In the genomic region with DNA sequence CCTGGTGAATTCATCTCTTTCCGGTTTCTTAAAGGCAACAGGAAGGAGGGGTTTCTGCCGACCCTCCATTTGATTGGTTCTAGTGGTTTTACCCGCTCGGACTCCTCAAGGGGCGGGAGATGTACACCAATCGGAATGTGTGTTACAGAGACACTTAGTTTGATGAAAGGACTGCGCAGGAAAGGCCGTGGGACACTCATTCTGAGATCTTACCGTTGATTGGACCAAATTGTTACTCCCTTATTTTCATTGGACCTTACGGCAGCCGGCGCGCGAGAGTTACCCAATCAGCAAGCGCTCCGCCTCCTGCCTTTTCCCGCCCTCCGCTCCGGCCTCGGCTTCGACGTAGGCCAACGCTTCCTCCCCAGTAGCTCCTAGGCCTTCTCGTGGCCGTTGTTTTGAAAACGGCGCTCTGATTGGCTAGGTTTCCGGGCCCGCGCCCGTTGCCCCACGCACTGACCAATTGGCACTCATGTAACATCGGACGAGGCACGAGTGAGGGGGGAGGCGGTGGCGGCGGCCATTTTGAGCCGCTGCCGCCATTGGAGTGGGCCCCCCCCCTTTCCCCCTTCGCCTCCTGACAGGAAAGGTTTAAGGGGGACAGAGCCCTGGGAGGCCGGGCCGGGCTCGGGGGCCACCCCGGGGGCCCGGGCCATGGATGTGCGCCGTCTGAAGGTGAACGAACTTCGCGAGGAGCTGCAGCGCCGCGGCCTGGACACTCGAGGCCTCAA, we compare ENCODE assay signal across 8 cellular contexts. TPM values are rescaled to one million over a fixed set of nuclear protein-coding genes. Genes with fewer than 3 reads are reported as not detected.
DNase-seq lines count a peak whose midpoint lies in the region; ATAC-seq and TF ChIP-seq lines count a peak whose summit lies in the region.

TSS of gene HNRNPUL1 (plus strand) at position 523 of the 731 bp plus-strand sequence. CDS start at position 655, 132 bp downstream.

- dilution Hi-C loops in mammary epithelial cell (cut with HindIII; ENCODE audit: low sequenced_read_pairs), result no loop called here

- TF ChIP-seq CTCF in AG04450 (IDR thresholded peaks at IDR 0.05; ENCODE audit: low read depth, low read length), result peak; percentile 36
- TF ChIP-seq CTCF in WERI-Rb-1 (IDR thresholded peaks at IDR 0.05; ENCODE audit: low read depth, low read length), result no peak
- peak in 1 of 2 donors; percentile 51 for TF ChIP-seq CTCF in mammary epithelial cell (conservative IDR thresholded peaks at IDR 0.05 in 1 of 2, IDR thresholded peaks at IDR 0.05 in 1 of 2; ENCODE audit: extremely low read depth in 1 of 2, insufficient read depth in 1 of 2, low read depth in 1 of 2, low read length in 2 of 2)

- BruUV-seq in mammary epithelial cell (replicated peaks; lab: Mats Ljungman, UMichigan), result no TSS peak

- H3K9ac ChIP-seq in mammary epithelial cell (ENCODE audit: insufficient read depth, low read length) (peak within 1 kb of the TSS; percentile 95), skeletal muscle tissue (ENCODE audit: low read depth in 1 of 3, low read length in 3 of 3) (peak within 1 kb of the TSS; percentile 94 to 99 (median 95))

- in situ Hi-C loops in mammary epithelial cell (cut with MboI; ENCODE audit: low sequenced_read_pairs in 2 of 2), result loop anchor here (5.0 kb wide), 2 partner anchors 42 to 62 kb away; no protein-coding TSS in a partner anchor

- ATAC-seq in GM18870 (IDR thresholded peaks at IDR 0.05; ENCODE audit: unreplicated experiment) (peak; percentile 82), HG03139 (IDR thresholded peaks at IDR 0.05; ENCODE audit: unreplicated experiment) (peak; percentile 63)

- H3K27me3 ChIP-seq in AG04450 (ENCODE audit: control insufficient read depth, insufficient read depth, low read length), result no peaks in the 10 kb centered on the region
- H3K27me3 ChIP-seq in WERI-Rb-1 (ENCODE audit: insufficient read depth, low read depth, severe bottlenecking), result no peaks in the 10 kb centered on the region
- H3K27me3 ChIP-seq in mammary epithelial cell (ENCODE audit: insufficient read depth, low read length), result no peaks in the 10 kb centered on the region
- H3K27me3 ChIP-seq in skeletal muscle tissue (ENCODE audit: control insufficient read depth in 3 of 3, insufficient read depth in 3 of 3, low read length in 3 of 3), result no peaks in the 10 kb centered on the region

- H3K27ac ChIP-seq in AG04450 (ENCODE audit: low read depth, low read length), result peak within 1 kb of the TSS; percentile 99
- H3K27ac ChIP-seq in WERI-Rb-1, result peak within 1 kb of the TSS; percentile 100
- H3K27ac ChIP-seq in mammary epithelial cell (ENCODE audit: insufficient read depth, low read depth, low read length), result peak within 1 kb of the TSS; percentile 92
- peak within 1 kb of the TSS; percentile 97 for H3K27ac ChIP-seq in skeletal muscle tissue (ENCODE audit: low read depth, low read length)

- peak within 1 kb of the TSS; percentile 66 for H2AFZ ChIP-seq in mammary epithelial cell (ENCODE audit: low read depth, low read length)

- POLR2A ChIA-PET in AG04450 (lab: Yijun Ruan, JAX), result interaction anchor here (0.5 to 2.7 kb wide), 18 partner anchors 11 to 843 kb away, joined by 3 to 16 read pairs (median 4); partner anchors contain the start of gene AXL

- CTCF ChIA-PET in AG04450 (lab: Charles Lee), result interaction anchor here (0.5 to 7.0 kb wide), 4 partner anchors 45 to 61 kb away, joined by 3 to 79 read pairs (median 4); no protein-coding TSS in a partner anchor
- CTCF ChIA-PET in mammary epithelial cell (lab: Charles Lee; ENCODE audit: low non-redundant PET), result interaction anchor here (0.7 kb wide), 1 partner anchor 168 kb away, joined by 8 read pairs; no protein-coding TSS in a partner anchor

- H3K79me2 ChIP-seq in mammary epithelial cell (ENCODE audit: insufficient read depth, low read length), result peaks cover 55% of the 10 kb centered on the region

- H3K4me1 ChIP-seq in mammary epithelial cell (ENCODE audit: insufficient read depth, low read length) (peaks cover 20% of the 10 kb centered on the region), skeletal muscle tissue (ENCODE audit: control insufficient read depth in 3 of 3, insufficient read depth in 3 of 3, low read length in 3 of 3) (peaks cover 27 to 37% (median 29%) of the 10 kb centered on the region in 3 donors)

- WGBS in mammary epithelial cell (ENCODE audit: low coverage, missing lambda C conversion rate), result under 1% methylated on average over 30 of the region's 55 CpGs

- no peaks in the 10 kb centered on the region for H4K20me1 ChIP-seq in mammary epithelial cell (ENCODE audit: insufficient read depth, low read length)

- DNase-seq in AG04450 (ENCODE audit: low read depth, low spot score) (peak; percentile 100), NCI-H2227 (lab: John Stamatoyannopoulos, UW; ENCODE audit: unreplicated experiment) (peak; percentile 100), WERI-Rb-1 (peak; percentile 98), mammary epithelial cell (peak; percentile 100)

- H3K36me3 ChIP-seq in WERI-Rb-1, result peaks cover 40% of the 10 kb centered on the region
- H3K36me3 ChIP-seq in mammary epithelial cell (ENCODE audit: insufficient read depth, low read length), result peaks cover 16% of the 10 kb centered on the region
- H3K36me3 ChIP-seq in skeletal muscle tissue (ENCODE audit: control insufficient read depth in 3 of 3, insufficient read depth in 3 of 3, low read length in 3 of 3), result peaks cover 11 to 19% (median 15%) of the 10 kb centered on the region in 3 donors

- H3K9me3 ChIP-seq in AG04450 (ENCODE audit: control insufficient read depth, insufficient read depth, low read length) (no peaks in the 10 kb centered on the region; the same call in 1 of the 2 replicates), WERI-Rb-1 (ENCODE audit: severe bottlenecking) (no peaks in the 10 kb centered on the region), mammary epithelial cell (replicated peaks; ENCODE audit: insufficient read depth, low read length) (no peaks in the 10 kb centered on the region), iPS-18c (ENCODE audit: control insufficient read depth, insufficient read depth, low read length) (peaks cover 2% of the 10 kb centered on the region), skeletal muscle tissue (ENCODE audit: control insufficient read depth in 3 of 3, low read length in 3 of 3) (no peaks in the 10 kb centered on the region)

- intact Hi-C loops in mammary epithelial cell (cut with micrococcal nuclease), result loop anchor here (5.0 kb wide), 3 partner anchors 88 to 602 kb away; partner anchors contain the start of genes COQ8B, ITPKC and TGFB1

- H3K4me3 ChIP-seq in AG04450 (ENCODE audit: low read depth, low read length) (peak within 1 kb of the TSS; percentile 89), WERI-Rb-1 (ENCODE audit: low read depth, low read length) (peak within 1 kb of the TSS; percentile 97), mammary epithelial cell (replicated peaks in 1 of 3; ENCODE audit: insufficient read depth in 1 of 3, low read depth in 2 of 3, low read length in 3 of 3) (peak within 1 kb of the TSS; percentile 85 to 93 (median 87)), iPS-18c (ENCODE audit: insufficient read depth, low read depth, low read length) (peak within 1 kb of the TSS; percentile 94), skeletal muscle tissue (ENCODE audit: low read length in 3 of 3) (peak within 1 kb of the TSS; percentile 88 to 98 (median 96))

- peak within 1 kb of the TSS; percentile 86 for H3K4me2 ChIP-seq in mammary epithelial cell (ENCODE audit: insufficient read depth, low read depth, low read length)

RNA-seq across cellular contexts. Expression of gene HNRNPUL1, which starts in this region (rescaled TPM):
- 42.3 and 56.3 TPM in 2 replicates for polyA plus RNA-seq in AG04450 (2011; rRNA removed)
- 46.2 and 51.8 TPM in 2 replicates for polyA minus RNA-seq in AG04450 (2011; rRNA and poly(A)+ RNA removed)
- total RNA-seq in mammary epithelial cell, result 100 to 1,000 TPM in 1 of 2 donors, 10 to 100 TPM in 1; 80.7 to 175 TPM
- 38.8 TPM for polyA plus RNA-seq in mammary epithelial cell
- polyA minus RNA-seq in mammary epithelial cell, result 148 TPM
- 68.4 TPM for total RNA-seq in skeletal muscle tissue

Comparison
In these comparisons a context has a peak if more than half of its experiments do, and no peak if none do; other contexts are left out.
1. Peak in every context shown above with its lines: DNase-seq, ATAC-seq, H3K4me3 ChIP-seq and H3K27ac ChIP-seq.